12 cellular contexts compared by ENCODE assay signal in genomic region chr21:16942703-16943102, GRCh38.
DNase-seq lines count a peak whose midpoint lies in the region; ATAC-seq, FAIRE-seq and TF ChIP-seq lines count a peak whose summit lies in the region.
"Had no signal": no experiment of that assay in that cellular context is flagged by ENCODE, and none has a peak within 500 bp of the region (broad histone marks: within the 10 kb centered on the region; RNA-seq: fewer than 3 reads in every experiment).

No MANE protein-coding gene starts in this region.

- DNase-seq in COLO829 (ENCODE audit: low spot score) (peak; percentile 13), astrocyte (ENCODE audit: low read depth) (peak; percentile 8), islet precursor cell (peak; percentile 64)
- no peak for DNase-seq in activated T-cell treated with anti-CD3 and anti-CD28 coated beads, Interleukin-2, amount 50 U/mL, for 24 hours
- DNase-seq: dorsolateral prefrontal cortex, NCI-H1436 had no signal

- no peaks in the 10 kb centered on the region for H3K79me2 ChIP-seq in astrocyte (ENCODE audit: insufficient read depth, low read length)

- no peak overlapping the region for H3K27ac Mint-ChIP-seq in astrocyte (ENCODE audit: unreplicated experiment)
- no peak overlapping the region for H3K27ac Mint-ChIP-seq in activated T-cell treated with anti-CD3 and anti-CD28 coated beads, Interleukin-2, amount 50 U/mL, for 24 hours
- H3K27ac Mint-ChIP-seq: stimulated activated memory B cell treated with anti-CD40 and anti-IgM and Interleukin-4, amounts not matched to agents 10 μg/mL and 1 μg/mL and 100 μg/mL, for 72 hours had no signal

- H3K27me3 Mint-ChIP-seq in astrocyte (ENCODE audit: low read depth, unreplicated experiment): no peaks in the 10 kb centered on the region
- no peaks in the 10 kb centered on the region for H3K27me3 Mint-ChIP-seq in activated T-cell treated with anti-CD3 and anti-CD28 coated beads, Interleukin-2, amount 50 U/mL, for 24 hours
- H3K27me3 Mint-ChIP-seq: stimulated activated memory B cell treated with anti-CD40 and anti-IgM and Interleukin-4, amounts not matched to agents 10 μg/mL and 1 μg/mL and 100 μg/mL, for 72 hours had no signal

- peaks cover 2% of the 10 kb centered on the region for H3K9me3 Mint-ChIP-seq in astrocyte (ENCODE audit: unreplicated experiment)
- peaks cover 10% of the 10 kb centered on the region for H3K9me3 Mint-ChIP-seq in activated T-cell treated with anti-CD3 and anti-CD28 coated beads, Interleukin-2, amount 50 U/mL, for 24 hours

- ATAC-seq in HG02973 (IDR thresholded peaks at IDR 0.05; ENCODE audit: unreplicated experiment) (no peak), HG03045 (IDR thresholded peaks at IDR 0.05; ENCODE audit: unreplicated experiment) (no peak), HG03025 (IDR thresholded peaks at IDR 0.05; ENCODE audit: low FRiP score, unreplicated experiment) (no peak)
- ATAC-seq: stimulated activated memory B cell treated with anti-CD40 and anti-IgM and Interleukin-4, amounts not matched to agents 10 μg/mL and 1 μg/mL and 100 μg/mL, for 72 hours had no signal

- no peak for TF ChIP-seq EP300 in Ishikawa (IDR thresholded peaks at IDR 0.05; ENCODE audit: borderline replicate concordance)

- TF ChIP-seq RAD21 in Ishikawa (IDR thresholded peaks at IDR 0.05; ENCODE audit: low read depth): peak; percentile 93

- no peak overlapping the region for H3K4me2 ChIP-seq in astrocyte (ENCODE audit: low read length)

- peak; percentile 57 for TF ChIP-seq CTCF in astrocyte (IDR thresholded peaks at IDR 0.05; ENCODE audit: insufficient read depth, low read depth, low read length)

- no peak overlapping the region for H2AFZ ChIP-seq in astrocyte (ENCODE audit: low read depth, low read length)

- no peaks in the 10 kb centered on the region for H3K4me1 Mint-ChIP-seq in astrocyte (ENCODE audit: low read depth, unreplicated experiment)
- no peaks in the 10 kb centered on the region for H3K4me1 Mint-ChIP-seq in activated T-cell treated with anti-CD3 and anti-CD28 coated beads, Interleukin-2, amount 50 U/mL, for 24 hours (ENCODE audit: low read depth)
- H3K4me1 Mint-ChIP-seq: stimulated activated memory B cell treated with anti-CD40 and anti-IgM and Interleukin-4, amounts not matched to agents 10 μg/mL and 1 μg/mL and 100 μg/mL, for 72 hours had no signal

- no peaks in the 10 kb centered on the region for H4K20me1 ChIP-seq in astrocyte (ENCODE audit: insufficient read depth, low read length)

- no peaks in the 10 kb centered on the region for H3K27me3 ChIP-seq in astrocyte (ENCODE audit: insufficient read depth, low read length)
- H3K27me3 ChIP-seq: dorsolateral prefrontal cortex, SJSA1 had no signal

- H3K9me3 ChIP-seq in astrocyte (ENCODE audit: insufficient read depth, low read depth, low read length): no peaks in the 10 kb centered on the region
- H3K9me3 ChIP-seq: SJSA1 had no signal

- H3K4me3 ChIP-seq in astrocyte (ENCODE audit: insufficient read depth, low read depth, low read length): no peak overlapping the region
- H3K4me3 ChIP-seq: dorsolateral prefrontal cortex, SJSA1 had no signal

- FAIRE-seq in astrocyte (lab: Jason Lieb, UNC): no peak

- no peaks in the 10 kb centered on the region for H3K36me3 ChIP-seq in astrocyte (ENCODE audit: insufficient read depth, low read length)
- H3K36me3 ChIP-seq: SJSA1 had no signal

- H3K9ac ChIP-seq in astrocyte (ENCODE audit: low read length): no peak overlapping the region

- H3K4me3 Mint-ChIP-seq in astrocyte (ENCODE audit: unreplicated experiment): no peak overlapping the region
- H3K4me3 Mint-ChIP-seq in activated T-cell treated with anti-CD3 and anti-CD28 coated beads, Interleukin-2, amount 50 U/mL, for 24 hours: no peak overlapping the region
- H3K4me3 Mint-ChIP-seq: stimulated activated memory B cell treated with anti-CD40 and anti-IgM and Interleukin-4, amounts not matched to agents 10 μg/mL and 1 μg/mL and 100 μg/mL, for 72 hours had no signal

- H3K27ac ChIP-seq in astrocyte (ENCODE audit: low read depth, low read length): no peak overlapping the region
- H3K27ac ChIP-seq: dorsolateral prefrontal cortex, SJSA1 had no signal

- no peaks in the 10 kb centered on the region for H3K36me3 Mint-ChIP-seq in astrocyte (ENCODE audit: low read depth, unreplicated experiment)
- no peaks in the 10 kb centered on the region for H3K36me3 Mint-ChIP-seq in activated T-cell treated with anti-CD3 and anti-CD28 coated beads, Interleukin-2, amount 50 U/mL, for 24 hours (ENCODE audit: low read depth)
- H3K36me3 Mint-ChIP-seq: stimulated activated memory B cell treated with anti-CD40 and anti-IgM and Interleukin-4, amounts not matched to agents 10 μg/mL and 1 μg/mL and 100 μg/mL, for 72 hours had no signal

- H3K4me1 ChIP-seq in astrocyte (ENCODE audit: insufficient read depth, low read length): no peaks in the 10 kb centered on the region
- H3K4me1 ChIP-seq: SJSA1 had no signal

TF ChIP-seq in Ishikawa, 13 proteins besides CTCF, POLR2A, EP300 and RAD21:
- 0 out of 2 replicates have a peak, but pooled peaks have one; percentile 12 for TF ChIP-seq CEBPB (IDR thresholded peaks at IDR 0.05)
- no peak for TF ChIP-seq MAX (IDR thresholded peaks at IDR 0.05)
- TF ChIP-seq TEAD4 (IDR thresholded peaks at IDR 0.05): no peak
